Comparison of ENCODE assay signal across 1 cellular context in the genomic region with DNA sequence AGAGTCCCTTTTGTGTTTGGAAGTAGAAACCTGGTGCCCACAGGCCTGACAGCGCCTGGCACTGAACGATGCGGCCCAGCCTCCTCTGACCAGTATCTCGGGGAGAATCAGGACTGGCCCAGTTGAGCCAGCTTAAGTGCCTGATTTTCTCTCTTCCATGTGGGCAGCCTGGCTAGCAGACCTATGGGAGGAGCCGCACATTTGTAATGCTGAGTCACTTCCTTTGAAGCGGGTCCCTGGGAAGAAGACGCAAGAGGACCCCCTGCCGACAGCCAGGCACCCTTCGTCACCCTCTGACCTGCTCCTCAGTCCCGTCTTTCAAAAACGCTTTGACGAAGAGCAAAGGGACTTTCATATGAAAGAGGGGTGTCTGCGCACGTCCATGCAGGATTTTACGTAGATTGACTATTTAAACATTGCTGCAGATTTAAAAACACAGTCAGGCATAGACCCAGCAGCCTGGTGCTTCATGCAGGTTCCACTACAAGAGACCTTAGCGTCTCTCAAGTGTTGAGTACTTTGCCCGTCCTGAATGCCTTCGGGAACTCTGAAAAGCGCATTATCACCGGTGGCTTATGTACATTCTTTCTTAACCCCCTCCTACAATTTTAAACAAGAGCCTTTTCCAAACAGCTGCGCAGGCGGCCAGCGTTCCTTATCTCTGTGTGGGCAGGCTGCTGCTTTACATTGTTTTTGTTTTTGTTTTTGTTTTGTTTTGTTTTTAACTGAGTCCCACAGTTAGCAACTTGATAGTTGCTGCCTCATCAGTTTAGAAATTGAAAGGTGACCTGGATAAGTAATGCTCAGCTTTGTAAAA.
TF ChIP-seq lines count a peak whose summit lies in the region.

No MANE protein-coding gene starts in this region.

TF ChIP-seq in liver, 16 proteins besides CTCF, POLR2A, EP300 and RAD21 (continued from another document):
- no peak for TF ChIP-seq NR2F2 (IDR thresholded peaks at IDR 0.05)
- TF ChIP-seq, protein P1, sequence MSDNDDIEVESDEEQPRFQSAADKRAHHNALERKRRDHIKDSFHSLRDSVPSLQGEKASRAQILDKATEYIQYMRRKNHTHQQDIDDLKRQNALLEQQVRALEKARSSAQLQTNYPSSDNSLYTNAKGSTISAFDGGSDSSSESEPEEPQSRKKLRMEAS (IDR thresholded peaks at IDR 0.05), result no peak
- TF ChIP-seq GABPA (IDR thresholded peaks at IDR 0.05 in 1 of 2, conservative IDR thresholded peaks at IDR 0.05 in 1 of 2), result no peak
- TF ChIP-seq SP1 (IDR thresholded peaks at IDR 0.05), result no peak
- TF ChIP-seq HNF4A (conservative IDR thresholded peaks at IDR 0.05), result no peak
- TF ChIP-seq HNF4G (IDR thresholded peaks at IDR 0.05), result no peak
- no peak for TF ChIP-seq EGR1 (IDR thresholded peaks at IDR 0.05; ENCODE audit: low read depth in 2 of 2)
- TF ChIP-seq RXRA (IDR thresholded peaks at IDR 0.05), result no peak
